13 cellular contexts compared by ENCODE assay signal in the genomic region with DNA sequence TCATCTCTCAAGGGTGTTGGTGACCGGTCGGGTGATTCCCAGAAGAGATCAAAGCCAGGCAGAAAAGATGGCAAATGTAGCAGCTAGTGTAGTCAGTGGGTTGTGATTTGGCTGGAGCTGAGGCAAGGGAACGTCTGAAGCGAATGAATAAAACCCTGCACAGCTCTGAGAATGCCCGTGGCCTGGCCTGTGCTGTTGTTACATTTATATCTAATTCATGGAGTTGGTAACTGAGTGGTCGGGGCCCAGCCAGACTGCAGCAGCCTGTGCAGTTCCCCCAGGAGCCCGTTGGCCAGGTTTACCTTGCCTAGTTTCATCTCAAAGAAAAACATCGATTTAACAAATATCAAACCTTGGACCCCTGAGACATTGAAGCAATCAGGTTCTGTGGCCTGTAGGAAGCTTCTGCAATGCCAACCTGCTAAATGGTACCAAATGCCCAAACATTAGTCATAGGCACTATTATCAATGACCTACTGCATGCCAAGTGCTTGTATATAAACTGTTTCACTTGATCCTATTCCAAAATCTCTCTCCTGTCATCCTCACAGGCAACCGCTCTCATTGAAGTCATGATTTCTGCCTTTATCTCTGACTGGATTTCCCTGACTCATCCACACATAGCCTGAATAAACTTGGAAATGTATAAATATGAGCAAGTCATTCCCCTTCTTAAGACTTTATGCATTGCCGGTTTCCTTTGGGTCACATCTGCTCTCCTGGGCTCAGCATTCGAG.
A peak's percentile ranks its signal among the peaks of the same experiment; 100 is the strongest.
DNase-seq lines count a peak whose midpoint lies in the region; ATAC-seq, FAIRE-seq and TF ChIP-seq lines count a peak whose summit lies in the region.
"Had no signal": no experiment of that assay in that cellular context is flagged by ENCODE, and none has a peak within 500 bp of the region (broad histone marks: within the 10 kb centered on the region; RNA-seq: fewer than 3 reads in every experiment).

No MANE protein-coding gene starts in this region.

- peaks cover 23% of the 10 kb centered on the region for H3K27me3 Mint-ChIP-seq in astrocyte (ENCODE audit: low read depth, unreplicated experiment)
- H3K27me3 Mint-ChIP-seq in stimulated activated naive CD8-positive, alpha-beta T cell treated with anti-CD3 and anti-CD28 coated beads, Interleukin-15, amount 100 ng/mL, for 72 hours = no peaks in the 10 kb centered on the region

- WGBS in suprapubic skin = 87% methylated on average over 11 of the region's 11 CpGs

- no peak overlapping the region for H3K4me3 Mint-ChIP-seq in astrocyte (ENCODE audit: unreplicated experiment)
- no peak overlapping the region for H3K4me3 Mint-ChIP-seq in stimulated activated naive CD8-positive, alpha-beta T cell treated with anti-CD3 and anti-CD28 coated beads, Interleukin-15, amount 100 ng/mL, for 72 hours
- H3K4me3 Mint-ChIP-seq: activated CD8-positive, alpha-beta memory T cell treated with anti-CD3 and anti-CD28 coated beads, Interleukin-2, amount 10 ng/mL, durations not matched to agents 7 days and 5 days; T-cell had no signal

- no peaks in the 10 kb centered on the region for H3K9me2 ChIP-seq in HCT116 (ENCODE audit: insufficient read depth)

- no peak for TF ChIP-seq POLR2A in HCT116 (IDR thresholded peaks at IDR 0.05; ENCODE audit: borderline replicate concordance, extremely low read depth, insufficient read depth, insufficient read length)
- no peak for TF ChIP-seq POLR2A in suprapubic skin (IDR thresholded peaks at IDR 0.05)

- no peak for TF ChIP-seq RAD21 in HCT116 (IDR thresholded peaks at IDR 0.05; ENCODE audit: low read depth)

- H3K36me3 ChIP-seq in HCT116 (ENCODE audit: control insufficient read depth in 1 of 2, insufficient read depth in 2 of 2, low read length in 2 of 2) = no peaks in the 10 kb centered on the region
- no peaks in the 10 kb centered on the region for H3K36me3 ChIP-seq in astrocyte (ENCODE audit: insufficient read depth, low read length)
- H3K36me3 ChIP-seq in suprapubic skin = no peaks in the 10 kb centered on the region
- H3K36me3 ChIP-seq: cardiac muscle cell had no signal

- H3K9me3 ChIP-seq in HCT116 (ENCODE audit: control insufficient read depth in 1 of 2, insufficient read depth in 1 of 2, low read depth in 1 of 2, low read length in 2 of 2) = no peaks in the 10 kb centered on the region
- H3K9me3 ChIP-seq in astrocyte (ENCODE audit: insufficient read depth, low read depth, low read length) = no peaks in the 10 kb centered on the region
- no peaks in the 10 kb centered on the region for H3K9me3 ChIP-seq in suprapubic skin

- H3K4me1 Mint-ChIP-seq in astrocyte (ENCODE audit: low read depth, unreplicated experiment) = no peaks in the 10 kb centered on the region
- no peaks in the 10 kb centered on the region for H3K4me1 Mint-ChIP-seq in stimulated activated naive CD8-positive, alpha-beta T cell treated with anti-CD3 and anti-CD28 coated beads, Interleukin-15, amount 100 ng/mL, for 72 hours
- H3K4me1 Mint-ChIP-seq: activated CD8-positive, alpha-beta memory T cell treated with anti-CD3 and anti-CD28 coated beads, Interleukin-2, amount 10 ng/mL, durations not matched to agents 7 days and 5 days; T-cell had no signal

- peak; percentile 32; the same call in 1 of the 2 replicates for ATAC-seq in HCT116
- no peak for ATAC-seq in GM21825 (IDR thresholded peaks at IDR 0.05; ENCODE audit: unreplicated experiment)
- no peak for ATAC-seq in stimulated activated naive CD8-positive, alpha-beta T cell treated with anti-CD3 and anti-CD28 coated beads, Interleukin-15, amount 100 ng/mL, for 72 hours
- ATAC-seq: activated CD8-positive, alpha-beta memory T cell treated with anti-CD3 and anti-CD28 coated beads, Interleukin-2, amount 10 ng/mL, durations not matched to agents 7 days and 5 days; T-cell had no signal

- H3K27ac ChIP-seq in HCT116 (ENCODE audit: low read depth, low read length) (no peak overlapping the region), astrocyte (ENCODE audit: low read depth, low read length) (peak overlapping the region; percentile 67), suprapubic skin (peak overlapping the region; percentile 18)
- H3K27ac ChIP-seq: cardiac muscle cell had no signal

- no peak for DNase-seq in HCT116 (ENCODE audit: low read depth, low spot score)
- peak; percentile 92 for DNase-seq in astrocyte (ENCODE audit: low read depth)
- peak; percentile 63 for DNase-seq in iris pigment epithelial cell (ENCODE audit: low read depth)
- DNase-seq in suprapubic skin (ENCODE audit: low spot score in 2 of 2) = no peak
- DNase-seq in NCI-H510A treated with DMSO at 0.1 percent for 48 hours (lab: John Stamatoyannopoulos, UW) = no peak
- DNase-seq in SW 1271 (lab: John Stamatoyannopoulos, UW) = no peak
- DNase-seq in stimulated activated naive CD8-positive, alpha-beta T cell treated with anti-CD3 and anti-CD28 coated beads, Interleukin-15, amount 100 ng/mL, for 72 hours = no peak
- DNase-seq: activated CD8-positive, alpha-beta memory T cell treated with anti-CD3 and anti-CD28 coated beads, Interleukin-2, amount 10 ng/mL, durations not matched to agents 7 days and 5 days; NCI-H774; stimulated activated CD4-positive, alpha-beta T cell treated with anti-CD3 and anti-CD28 coated beads, Interleukin-4, amount 100 ng/mL, for 4 hours; T-cell had no signal

- CTCF ChIA-PET in HCT116 (lab: Charles Lee) = no interaction called here

- no peak overlapping the region for H3K27ac Mint-ChIP-seq in astrocyte (ENCODE audit: unreplicated experiment)
- no peak overlapping the region for H3K27ac Mint-ChIP-seq in stimulated activated naive CD8-positive, alpha-beta T cell treated with anti-CD3 and anti-CD28 coated beads, Interleukin-15, amount 100 ng/mL, for 72 hours
- H3K27ac Mint-ChIP-seq: activated CD8-positive, alpha-beta memory T cell treated with anti-CD3 and anti-CD28 coated beads, Interleukin-2, amount 10 ng/mL, durations not matched to agents 7 days and 5 days; T-cell had no signal

- H4K20me1 ChIP-seq in HCT116 (ENCODE audit: insufficient read depth) = no peaks in the 10 kb centered on the region
- no peaks in the 10 kb centered on the region for H4K20me1 ChIP-seq in astrocyte (ENCODE audit: insufficient read depth, low read length)

- BruUV-seq in HCT116 (replicated peaks; lab: Mats Ljungman, UMichigan) = no TSS peak

- no peaks in the 10 kb centered on the region for H3K9me3 Mint-ChIP-seq in astrocyte (ENCODE audit: unreplicated experiment)
- no peaks in the 10 kb centered on the region for H3K9me3 Mint-ChIP-seq in stimulated activated naive CD8-positive, alpha-beta T cell treated with anti-CD3 and anti-CD28 coated beads, Interleukin-15, amount 100 ng/mL, for 72 hours
- H3K9me3 Mint-ChIP-seq: T-cell had no signal

- intact Hi-C loops in HCT116 (cut with micrococcal nuclease) = no loop called here

- H2AFZ ChIP-seq in HCT116 (ENCODE audit: low read depth, low read length, poor library complexity, severe bottlenecking) (no peak overlapping the region), astrocyte (ENCODE audit: low read depth, low read length) (no peak overlapping the region)

- H3K4me3 ChIP-seq in HCT116 (replicated peaks in 1 of 2; ENCODE audit: low read depth in 1 of 2, low read length in 2 of 2) = no peak overlapping the region
- H3K4me3 ChIP-seq in astrocyte (ENCODE audit: insufficient read depth, low read depth, low read length) = no peak overlapping the region
- H3K4me3 ChIP-seq in suprapubic skin = no peak overlapping the region
- H3K4me3 ChIP-seq: cardiac muscle cell had no signal

- H3K27me3 ChIP-seq in HCT116 (ENCODE audit: insufficient read depth, low read length) (no peaks in the 10 kb centered on the region), astrocyte (ENCODE audit: insufficient read depth, low read length) (no peaks in the 10 kb centered on the region), suprapubic skin (no peaks in the 10 kb centered on the region)
- H3K27me3 ChIP-seq: cardiac muscle cell had no signal

- H3K4me1 ChIP-seq in HCT116 (ENCODE audit: control insufficient read depth in 1 of 2, insufficient read depth in 2 of 2, low read length in 2 of 2) = peaks cover 0 to 8% of the 10 kb centered on the region in 2 experiments; a peak in 1 of 4 replicates
- peaks cover 21% of the 10 kb centered on the region for H3K4me1 ChIP-seq in astrocyte (ENCODE audit: insufficient read depth, low read length)
- H3K4me1 ChIP-seq in suprapubic skin = peaks cover 46% of the 10 kb centered on the region

- no peak for FAIRE-seq in astrocyte (lab: Jason Lieb, UNC)

- TF ChIP-seq CTCF in HCT116 (IDR thresholded peaks at IDR 0.05 in 2 of 3, conservative IDR thresholded peaks at IDR 0.05 in 1 of 3; ENCODE audit: borderline replicate concordance in 1 of 3, insufficient read depth in 1 of 3, low read depth in 2 of 3, low read length in 2 of 3) (no peak), astrocyte (IDR thresholded peaks at IDR 0.05; ENCODE audit: insufficient read depth, low read depth, low read length) (no peak), suprapubic skin (IDR thresholded peaks at IDR 0.05) (no peak)

- H3K36me3 Mint-ChIP-seq in astrocyte (ENCODE audit: low read depth, unreplicated experiment) = no peaks in the 10 kb centered on the region
- H3K36me3 Mint-ChIP-seq: activated CD8-positive, alpha-beta memory T cell treated with anti-CD3 and anti-CD28 coated beads, Interleukin-2, amount 10 ng/mL, durations not matched to agents 7 days and 5 days; T-cell had no signal

- RAD21 ChIA-PET in HCT116 (lab: Charles Lee; ENCODE audit: low non-redundant PET in 1 of 2, low total read pairs in 2 of 2, uncharacterized antibody in 2 of 2, unreplicated experiment in 2 of 2) = no interaction called here

- H3K79me2 ChIP-seq in HCT116 (ENCODE audit: insufficient read depth, low read length) (no peaks in the 10 kb centered on the region), astrocyte (ENCODE audit: insufficient read depth, low read length) (no peaks in the 10 kb centered on the region)

- no peak overlapping the region for H3K4me2 ChIP-seq in HCT116 (ENCODE audit: low read length)
- peak overlapping the region; percentile 49 for H3K4me2 ChIP-seq in astrocyte (ENCODE audit: low read length)

- H3K9ac ChIP-seq in HCT116 (ENCODE audit: low read length) = no peak overlapping the region
- H3K9ac ChIP-seq in astrocyte (ENCODE audit: low read length) = peak overlapping the region; percentile 37

- POLR2A ChIA-PET in HCT116 (lab: Charles Lee) = no interaction called here

- no peak for TF ChIP-seq EP300 in suprapubic skin (IDR thresholded peaks at IDR 0.05)

TF ChIP-seq in HCT116, 20 proteins besides CTCF, POLR2A, EP300 and RAD21 (continues in another document):
- TF ChIP-seq POLR2AphosphoS5 (IDR thresholded peaks at IDR 0.05; ENCODE audit: low read depth, low read length) (no peak), TCF7L2 (IDR thresholded peaks at IDR 0.05; ENCODE audit: borderline replicate concordance, extremely low read depth, insufficient read depth, insufficient read length) (no peak), CBX3 (IDR thresholded peaks at IDR 0.05; ENCODE audit: low read depth) (no peak)

Comparison
In these comparisons a context has a peak if more than half of its experiments do, and no peak if none do; other contexts are left out.
1. DNase-seq: peak in astrocyte (single experiment) and iris pigment epithelial cell (single experiment); none in HCT116 (single experiment), suprapubic skin (0 of 2), NCI-H510A treated with DMSO at 0.1 percent for 48 hours (single experiment), SW 1271 (0 of 2) and stimulated activated naive CD8-positive, alpha-beta T cell treated with anti-CD3 and anti-CD28 coated beads, Interleukin-15, amount 100 ng/mL, for 72 hours (0 of 2).